ENCODE assay signal across 18 cellular contexts in genomic region chr13:44726214-44726613, GRCh38.
DNase-seq lines count a peak whose midpoint lies in the region; ATAC-seq and TF ChIP-seq lines count a peak whose summit lies in the region.
"Had no signal": no experiment of that assay in that cellular context is flagged by ENCODE, and none has a peak within 500 bp of the region (broad histone marks: within the 10 kb centered on the region; RNA-seq: fewer than 3 reads in every experiment).

No MANE protein-coding gene starts in this region.

- peaks cover 8% of the 10 kb centered on the region; the same call in 2 of the 3 replicates for H3K4me1 Mint-ChIP-seq in GM23338
- no peaks in the 10 kb centered on the region for H3K4me1 Mint-ChIP-seq in CD4-positive, alpha-beta memory T cell
- H3K4me1 Mint-ChIP-seq: activated naive CD8-positive, alpha-beta T cell treated with anti-CD3 and anti-CD28 coated beads, Interleukin-2, amount 10 ng/mL, durations not matched to agents 7 days and 5 days; B cell had no signal

- peaks cover 3% of the 10 kb centered on the region; the same call in 1 of the 2 replicates for H3K9me2 ChIP-seq in GM23338 (ENCODE audit: insufficient read depth)

- H3K27me3 ChIP-seq in GM23338 (ENCODE audit: insufficient read depth) = no peaks in the 10 kb centered on the region
- no peaks in the 10 kb centered on the region for H3K27me3 ChIP-seq in RWPE2 (ENCODE audit: insufficient read depth, poor library complexity, severe bottlenecking)
- H3K27me3 ChIP-seq in CD4-positive, alpha-beta memory T cell (ENCODE audit: insufficient read depth, low read length) = no peaks in the 10 kb centered on the region
- H3K27me3 ChIP-seq: colonic mucosa, gastroesophageal sphincter, upper lobe of left lung had no signal

- no peaks in the 10 kb centered on the region; the same call in 1 of the 2 replicates for H3K36me3 ChIP-seq in GM23338 (ENCODE audit: insufficient read depth)
- H3K36me3 ChIP-seq in RWPE2 (ENCODE audit: low read depth) = no peaks in the 10 kb centered on the region
- no peaks in the 10 kb centered on the region for H3K36me3 ChIP-seq in CD4-positive, alpha-beta memory T cell (ENCODE audit: insufficient read depth, low read length)
- H3K36me3 ChIP-seq: colonic mucosa, gastroesophageal sphincter, upper lobe of left lung, WERI-Rb-1 had no signal

- H3K27ac Mint-ChIP-seq in GM23338 = peak overlapping the region; percentile 36
- no peak overlapping the region for H3K27ac Mint-ChIP-seq in CD4-positive, alpha-beta memory T cell
- H3K27ac Mint-ChIP-seq: activated naive CD8-positive, alpha-beta T cell treated with anti-CD3 and anti-CD28 coated beads, Interleukin-2, amount 10 ng/mL, durations not matched to agents 7 days and 5 days; B cell had no signal

- H3K4me3 Mint-ChIP-seq in GM23338 = no peak overlapping the region
- no peak overlapping the region for H3K4me3 Mint-ChIP-seq in CD4-positive, alpha-beta memory T cell
- H3K4me3 Mint-ChIP-seq: activated naive CD8-positive, alpha-beta T cell treated with anti-CD3 and anti-CD28 coated beads, Interleukin-2, amount 10 ng/mL, durations not matched to agents 7 days and 5 days; B cell had no signal

- intact Hi-C loops in CD4-positive, alpha-beta memory T cell (cut with micrococcal nuclease) = no loop called here

- no peak overlapping the region for H3K27ac ChIP-seq in GM23338 (ENCODE audit: low read depth)
- peak overlapping the region; percentile 56 for H3K27ac ChIP-seq in RWPE2 (ENCODE audit: poor library complexity, severe bottlenecking)
- H3K27ac ChIP-seq in CD4-positive, alpha-beta memory T cell (ENCODE audit: low read depth, low read length) = no peak overlapping the region
- H3K27ac ChIP-seq: colonic mucosa, gastroesophageal sphincter, WERI-Rb-1 had no signal

- H4K20me1 ChIP-seq in GM23338 (replicated peaks; ENCODE audit: insufficient read depth) = no peaks in the 10 kb centered on the region

- H3K36me3 Mint-ChIP-seq in GM23338 (ENCODE audit: low read depth) = no peaks in the 10 kb centered on the region; the same call in 2 of the 3 replicates
- H3K36me3 Mint-ChIP-seq in CD4-positive, alpha-beta memory T cell = no peaks in the 10 kb centered on the region
- H3K36me3 Mint-ChIP-seq: activated naive CD8-positive, alpha-beta T cell treated with anti-CD3 and anti-CD28 coated beads, Interleukin-2, amount 10 ng/mL, durations not matched to agents 7 days and 5 days had no signal

- TF ChIP-seq CTCF in AG04449 (IDR thresholded peaks at IDR 0.05; ENCODE audit: insufficient read depth, low read length, missing control alignments) (no peak), GM23338 (conservative IDR thresholded peaks at IDR 0.05; ENCODE audit: low read depth in 2 of 2) (no peak), RWPE2 (IDR thresholded peaks at IDR 0.05; ENCODE audit: poor library complexity, severe bottlenecking) (no peak), foreskin fibroblast (IDR thresholded peaks at IDR 0.05; ENCODE audit: low read depth, low read length) (no peak)

- H3K27me3 Mint-ChIP-seq in GM23338 (ENCODE audit: insufficient read depth, low read depth, poor library complexity) = peaks cover 3% of the 10 kb centered on the region
- peaks cover 0 to 7% of the 10 kb centered on the region in 2 donors for H3K27me3 Mint-ChIP-seq in CD4-positive, alpha-beta memory T cell
- H3K27me3 Mint-ChIP-seq: activated naive CD8-positive, alpha-beta T cell treated with anti-CD3 and anti-CD28 coated beads, Interleukin-2, amount 10 ng/mL, durations not matched to agents 7 days and 5 days had no signal

- ATAC-seq in GM23338 (no peak), RWPE2 (ENCODE audit: low read depth) (peak; percentile 56; the same call in 2 of the 3 replicates)
- ATAC-seq: gastroesophageal sphincter had no signal

- H2AFZ ChIP-seq in GM23338 = peak overlapping the region; percentile 86; the same call in 1 of the 2 replicates

- peak; percentile 87 for DNase-seq in AG04449 (ENCODE audit: low read depth, low spot score)
- DNase-seq in GM23338 (ENCODE audit: low spot score) = no peak
- no peak for DNase-seq in RWPE2 (ENCODE audit: low spot score)
- DNase-seq in foreskin fibroblast = peak; percentile 91 to 95
- DNase-seq in CD4-positive, alpha-beta memory T cell = no peak
- no peak for DNase-seq in activated effector memory CD4-positive, alpha-beta T cell treated with anti-CD3 and anti-CD28 coated beads, Interleukin-2, amount 50 U/mL, for 16 hours
- no peak for DNase-seq in GDM1 (lab: John Stamatoyannopoulos, UW)
- DNase-seq in C1 segment of cervical spinal cord (lab: John Stamatoyannopoulos, UW) = no peak
- DNase-seq: activated naive CD8-positive, alpha-beta T cell treated with anti-CD3 and anti-CD28 coated beads, Interleukin-2, amount 10 ng/mL, durations not matched to agents 7 days and 5 days; islet precursor cell; NCI-H1092 treated with DMSO at 0.1 percent for 48 hours; NCI-H748 treated with DMSO at 0.1 percent for 48 hours; stimulated activated CD4-positive, alpha-beta T cell treated with anti-CD3 and anti-CD28 coated beads, Interleukin-2, amount 100 ng/mL, for 24 hours; upper lobe of left lung; WERI-Rb-1 had no signal

- peaks cover 3% of the 10 kb centered on the region; the same call in 1 of the 3 replicates for H3K9me3 Mint-ChIP-seq in GM23338
- peaks cover 0 to 6% (median 0%) of the 10 kb centered on the region in 8 donors for H3K9me3 Mint-ChIP-seq in CD4-positive, alpha-beta memory T cell
- H3K9me3 Mint-ChIP-seq: activated naive CD8-positive, alpha-beta T cell treated with anti-CD3 and anti-CD28 coated beads, Interleukin-2, amount 10 ng/mL, durations not matched to agents 7 days and 5 days had no signal

- H3F3A ChIP-seq in GM23338 (replicated peaks; ENCODE audit: low read depth) = no peaks in the 10 kb centered on the region

- H3K9me3 ChIP-seq in RWPE2 (ENCODE audit: severe bottlenecking) = no peaks in the 10 kb centered on the region
- no peaks in the 10 kb centered on the region for H3K9me3 ChIP-seq in CD4-positive, alpha-beta memory T cell (ENCODE audit: control insufficient read depth in 1 of 2, low read length in 2 of 2)
- H3K9me3 ChIP-seq: colonic mucosa had no signal

- CTCF ChIA-PET in AG04449 (lab: Yijun Ruan, JAX) = interaction anchor here (1.1 to 1.6 kb wide), 4 partner anchors 12 to 244 kb away, joined by 3 to 6 read pairs (median 4); no protein-coding TSS in a partner anchor
- CTCF ChIA-PET in CD4-positive, alpha-beta memory T cell (lab: Charles Lee; ENCODE audit: partially characterized antibody) = no interaction called here

- no peaks in the 10 kb centered on the region for H3K79me2 ChIP-seq in GM23338 (replicated peaks; ENCODE audit: insufficient read depth)

- H3K4me1 ChIP-seq in GM23338 (ENCODE audit: insufficient read depth) (no peaks in the 10 kb centered on the region), RWPE2 (ENCODE audit: insufficient read depth, poor library complexity, severe bottlenecking) (peaks cover 11% of the 10 kb centered on the region)
- H3K4me1 ChIP-seq in CD4-positive, alpha-beta memory T cell (ENCODE audit: insufficient read depth, low read length) = no peaks in the 10 kb centered on the region
- H3K4me1 ChIP-seq: colonic mucosa, gastroesophageal sphincter, upper lobe of left lung had no signal

- POLR2A ChIA-PET in AG04449 (lab: Yijun Ruan, JAX) = interaction anchor here (0.7 kb wide), 1 partner anchor 293 kb away, joined by 3 read pairs; no protein-coding TSS in a partner anchor
- POLR2A ChIA-PET in CD4-positive, alpha-beta memory T cell (lab: Charles Lee; ENCODE audit: partially characterized antibody) = no interaction called here

- H3K4me3 ChIP-seq in AG04449 (ENCODE audit: low read depth, low read length) (no peak overlapping the region), GM23338 (no peak overlapping the region), RWPE2 (ENCODE audit: severe bottlenecking) (no peak overlapping the region), foreskin fibroblast (ENCODE audit: low read depth in 1 of 2, low read length in 2 of 2) (no peak overlapping the region)
- no peak overlapping the region for H3K4me3 ChIP-seq in CD4-positive, alpha-beta memory T cell (ENCODE audit: low read length in 2 of 2)
- H3K4me3 ChIP-seq: colonic mucosa, gastroesophageal sphincter, upper lobe of left lung had no signal

- H3K4me2 ChIP-seq in GM23338 = no peak overlapping the region

TF ChIP-seq in GM23338, 12 proteins besides CTCF, POLR2A, EP300 and RAD21 (continues in another document):
- TF ChIP-seq REST (IDR thresholded peaks at IDR 0.05; ENCODE audit: unreplicated experiment) = no peak
- no peak for TF ChIP-seq CREB1 (CRISPR knock-in tag; IDR thresholded peaks at IDR 0.05; ENCODE audit: low read depth)

Comparison
In these comparisons a context has a peak if more than half of its experiments do, and no peak if none do; other contexts are left out.
1. DNase-seq: peak in AG04449 (single experiment) and foreskin fibroblast (2 of 2); none in GM23338 (single experiment), RWPE2 (single experiment), CD4-positive, alpha-beta memory T cell (0 of 5), activated effector memory CD4-positive, alpha-beta T cell treated with anti-CD3 and anti-CD28 coated beads, Interleukin-2, amount 50 U/mL, for 16 hours (single experiment), GDM1 (single experiment) and C1 segment of cervical spinal cord (0 of 14).